In the genomic region with DNA sequence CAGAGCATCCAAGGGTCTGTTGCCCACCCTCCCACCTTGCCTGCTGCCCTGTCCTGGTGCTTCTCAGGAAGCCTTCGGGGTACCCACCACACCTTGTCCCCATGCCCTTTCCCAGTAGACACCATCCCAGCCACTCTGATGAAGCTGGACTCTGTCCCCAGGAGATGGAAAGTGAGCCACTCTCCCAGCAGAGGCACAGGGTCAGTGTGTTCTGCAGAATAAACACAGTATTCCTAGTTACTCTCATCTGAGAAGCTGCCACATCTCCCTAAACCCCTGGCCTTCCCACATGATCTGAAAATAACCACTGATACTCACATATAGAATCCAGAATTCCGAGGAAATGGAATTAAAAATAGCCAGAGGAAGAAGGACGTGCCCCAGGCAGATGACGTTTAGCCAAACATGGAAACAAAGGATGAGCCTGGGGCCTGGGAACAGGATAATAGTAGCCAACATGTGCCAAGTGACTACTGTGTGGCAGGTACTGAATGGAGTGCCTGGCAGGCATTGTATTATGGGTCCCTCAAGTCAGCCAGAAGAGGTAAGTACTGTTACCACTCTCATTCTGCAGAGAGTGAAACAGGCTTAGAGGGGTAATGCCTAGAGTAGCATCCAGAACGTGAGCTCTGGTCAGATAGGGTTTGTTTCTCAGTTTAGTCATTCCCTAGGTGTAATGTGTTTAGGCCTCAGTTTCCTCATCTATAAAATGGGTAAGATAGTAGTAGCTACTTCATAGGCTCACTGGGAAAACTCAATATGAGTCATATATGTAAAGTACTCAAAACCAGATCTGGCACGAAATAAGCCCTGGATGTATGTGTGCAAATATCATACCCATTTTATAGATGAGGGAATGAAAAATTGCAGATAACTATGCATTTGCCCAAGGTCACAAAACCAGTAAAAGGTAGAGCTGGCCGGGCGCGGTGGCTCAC, we compare ENCODE assay signal across 13 cellular contexts. TPM values are rescaled to one million over a fixed set of nuclear protein-coding genes. Genes with fewer than 3 reads are reported as not detected.
A peak's percentile ranks its signal among the peaks of the same experiment; 100 is the strongest.
DNase-seq lines count a peak whose midpoint lies in the region; ATAC-seq and TF ChIP-seq lines count a peak whose summit lies in the region.
"Had no signal": no experiment of that assay in that cellular context is flagged by ENCODE, and none has a peak within 500 bp of the region (broad histone marks: within the 10 kb centered on the region; RNA-seq: fewer than 3 reads in every experiment).

No MANE protein-coding gene starts in this region.

- no peaks in the 10 kb centered on the region for H3K79me1 ChIP-seq in neuronal stem cell (ENCODE audit: low read depth, low read length)

- peaks cover 4% of the 10 kb centered on the region for H3K27me3 Mint-ChIP-seq in GM23338 (ENCODE audit: insufficient read depth, low read depth, poor library complexity)

- TF ChIP-seq CTCF in GM23338 (conservative IDR thresholded peaks at IDR 0.05; ENCODE audit: low read depth in 2 of 2) = no peak

- H3K27me3 ChIP-seq in GM23338 (ENCODE audit: insufficient read depth) (no peaks in the 10 kb centered on the region), neuronal stem cell (ENCODE audit: control insufficient read depth in 3 of 3, insufficient read depth in 3 of 3, low read depth in 1 of 3, low read length in 3 of 3) (peaks cover 0 to 4% (median 0%) of the 10 kb centered on the region in 3 experiments)
- H3K27me3 ChIP-seq: BLaER1 had no signal

- H4K20me1 ChIP-seq in GM23338 (replicated peaks; ENCODE audit: insufficient read depth) = no peaks in the 10 kb centered on the region
- H4K20me1 ChIP-seq: BLaER1 had no signal

- no peak overlapping the region for H3K14ac ChIP-seq in neuronal stem cell (ENCODE audit: low read length)

- H3K4me1 ChIP-seq in GM23338 (ENCODE audit: insufficient read depth) (peaks cover 18% of the 10 kb centered on the region), neuronal stem cell (ENCODE audit: control insufficient read depth in 2 of 2, insufficient read depth in 1 of 2, low read depth in 1 of 2, low read length in 2 of 2) (no peaks in the 10 kb centered on the region)

- no peaks in the 10 kb centered on the region for H3K79me2 ChIP-seq in GM23338 (replicated peaks; ENCODE audit: insufficient read depth)

- DNase-seq in GM23338 (ENCODE audit: low spot score) (no peak), NCI-H69 (lab: John Stamatoyannopoulos, UW) (peak; percentile 40), dermis microvascular lymphatic vessel endothelial cell (ENCODE audit: low read depth in 2 of 2) (peak; percentile 65 to 77), neuronal stem cell (ENCODE audit: low spot score) (no peak), NCI-H1694 treated with DMSO at 0.1 percent for 48 hours (lab: John Stamatoyannopoulos, UW) (no peak), amniotic stem cell (lab: John Stamatoyannopoulos, UW) (no peak)
- DNase-seq: NCI-H146, NCI-H2107, NCI-H345, NCI-H526 treated with DMSO at 0.1 percent for 48 hours, SHP77 had no signal

- H2AFZ ChIP-seq in GM23338 (peak overlapping the region; percentile 81), neuronal stem cell (ENCODE audit: low read length) (peak overlapping the region; percentile 18)

- H3K9ac ChIP-seq in neuronal stem cell (ENCODE audit: low read depth, low read length, poor library complexity) = no peak overlapping the region
- H3K9ac ChIP-seq: BLaER1 had no signal

- H3K4me2 ChIP-seq in GM23338 = no peak overlapping the region
- H3K4me2 ChIP-seq in neuronal stem cell (ENCODE audit: insufficient read depth, low read length, poor library complexity, severe bottlenecking) = no peak overlapping the region
- H3K4me2 ChIP-seq: BLaER1 had no signal

- no peak overlapping the region for H3K4me3 Mint-ChIP-seq in GM23338

- H2BK12ac ChIP-seq in neuronal stem cell (ENCODE audit: low read length) = no peak overlapping the region

- H3K18ac ChIP-seq in neuronal stem cell (ENCODE audit: low read length) = peak overlapping the region; percentile 24

- H2AK5ac ChIP-seq in neuronal stem cell (ENCODE audit: low read depth, low read length) = no peak overlapping the region

- H3K4me1 Mint-ChIP-seq in GM23338 = peaks cover 23% of the 10 kb centered on the region

- H3K9me3 Mint-ChIP-seq in GM23338 = peaks cover 23% of the 10 kb centered on the region; the same call in 2 of the 3 replicates

- H3K4me3 ChIP-seq in GM23338 = no peak overlapping the region
- H3K4me3 ChIP-seq in neuronal stem cell (ENCODE audit: low read length in 2 of 2) = no peak overlapping the region
- H3K4me3 ChIP-seq: BLaER1 had no signal

- ATAC-seq in GM23338 = no peak
- ATAC-seq in HG02759 (IDR thresholded peaks at IDR 0.05; ENCODE audit: unreplicated experiment) = no peak

- H2BK15ac ChIP-seq in neuronal stem cell (ENCODE audit: low read length) = no peak overlapping the region

- H2BK5ac ChIP-seq in neuronal stem cell (ENCODE audit: low read length) = no peak overlapping the region

- H3K9me2 ChIP-seq in GM23338 (ENCODE audit: insufficient read depth) = peaks cover 3% of the 10 kb centered on the region; the same call in 1 of the 2 replicates

- no peak overlapping the region for H3K4ac ChIP-seq in neuronal stem cell (ENCODE audit: low read length)

- peak overlapping the region; percentile 68 for H4K91ac ChIP-seq in neuronal stem cell (ENCODE audit: low read depth, low read length, poor library complexity)

- peaks cover 16% of the 10 kb centered on the region; the same call in 2 of the 3 replicates for H3K36me3 Mint-ChIP-seq in GM23338 (ENCODE audit: low read depth)

- no CpG with 5 or more reads among the region's 9 CpGs for WGBS in neuronal stem cell (ENCODE audit: extremely low coverage in 2 of 2, insufficient read length in 2 of 2, insufficient replicate concordance in 1 of 2), 2 donors

- no peak overlapping the region for H3K23ac ChIP-seq in neuronal stem cell (ENCODE audit: low read depth, low read length, poor library complexity)

- H3K36me3 ChIP-seq in GM23338 (ENCODE audit: insufficient read depth) (no peaks in the 10 kb centered on the region), neuronal stem cell (replicated peaks in 1 of 2; ENCODE audit: control insufficient read depth in 2 of 2, insufficient read depth in 2 of 2, low read length in 2 of 2) (no peaks in the 10 kb centered on the region)
- H3K36me3 ChIP-seq: BLaER1 had no signal

- H3K27ac Mint-ChIP-seq in GM23338 = no peak overlapping the region

- no peak overlapping the region for H2BK120ac ChIP-seq in neuronal stem cell (ENCODE audit: low read depth, low read length)

- no peak overlapping the region for H4K8ac ChIP-seq in neuronal stem cell (ENCODE audit: low read depth, low read length)

- H3K27ac ChIP-seq in GM23338 (ENCODE audit: low read depth) = no peak overlapping the region
- no peak overlapping the region for H3K27ac ChIP-seq in neuronal stem cell (replicated peaks; ENCODE audit: low read length)
- H3K27ac ChIP-seq: BLaER1 had no signal

- peaks cover 4 to 5% of the 10 kb centered on the region in 2 donors for H3K9me3 ChIP-seq in neuronal stem cell (replicated peaks in 1 of 2; ENCODE audit: control insufficient read depth in 2 of 2, insufficient read depth in 1 of 2, low read depth in 1 of 2, low read length in 2 of 2)
- H3K9me3 ChIP-seq: BLaER1 had no signal

- H3F3A ChIP-seq in GM23338 (replicated peaks; ENCODE audit: low read depth) = 0 out of 2 replicates have a peak, but pooled peaks cover 8% of the 10 kb centered on the region

TF ChIP-seq in GM23338, 12 proteins besides CTCF, POLR2A, EP300 and RAD21 (continues in another document):
- TF ChIP-seq CREB1 (CRISPR knock-in tag; IDR thresholded peaks at IDR 0.05; ENCODE audit: low read depth) (no peak), ZNF114 (CRISPR knock-in tag; IDR thresholded peaks at IDR 0.05) (no peak), EZH2 (IDR thresholded peaks at IDR 0.05; ENCODE audit: low read depth, unreplicated experiment) (no peak)

RNA-seq across cellular contexts. Expression of a gene that starts 20.8 kb away (rescaled TPM):
- 46.0 and 54.8 TPM in 2 replicates for total RNA-seq in GM23338 (2014; rRNA removed; shearing (Covaris generic))
- polyA plus RNA-seq in GM23338 (2016; fragmentation: Nextera tagmentation; extraction: Ambion mirVana) = 55.2 and 62.7 TPM in 2 replicates
- total RNA-seq in dermis microvascular lymphatic vessel endothelial cell = 23.5 and 24.7 TPM in 2 replicates
- 42.5 TPM for polyA plus RNA-seq in neuronal stem cell (2013, experiment 1 of 2)
- 39.1 TPM for polyA plus RNA-seq in neuronal stem cell (2013, experiment 2 of 2)

Comparison
In these comparisons a context has a peak if more than half of its experiments do, and no peak if none do; other contexts are left out.
1. DNase-seq: peak in NCI-H69 (single experiment) and dermis microvascular lymphatic vessel endothelial cell (2 of 2); none in GM23338 (single experiment), neuronal stem cell (single experiment), NCI-H1694 treated with DMSO at 0.1 percent for 48 hours (single experiment) and amniotic stem cell (single experiment).